In the genomic region with DNA sequence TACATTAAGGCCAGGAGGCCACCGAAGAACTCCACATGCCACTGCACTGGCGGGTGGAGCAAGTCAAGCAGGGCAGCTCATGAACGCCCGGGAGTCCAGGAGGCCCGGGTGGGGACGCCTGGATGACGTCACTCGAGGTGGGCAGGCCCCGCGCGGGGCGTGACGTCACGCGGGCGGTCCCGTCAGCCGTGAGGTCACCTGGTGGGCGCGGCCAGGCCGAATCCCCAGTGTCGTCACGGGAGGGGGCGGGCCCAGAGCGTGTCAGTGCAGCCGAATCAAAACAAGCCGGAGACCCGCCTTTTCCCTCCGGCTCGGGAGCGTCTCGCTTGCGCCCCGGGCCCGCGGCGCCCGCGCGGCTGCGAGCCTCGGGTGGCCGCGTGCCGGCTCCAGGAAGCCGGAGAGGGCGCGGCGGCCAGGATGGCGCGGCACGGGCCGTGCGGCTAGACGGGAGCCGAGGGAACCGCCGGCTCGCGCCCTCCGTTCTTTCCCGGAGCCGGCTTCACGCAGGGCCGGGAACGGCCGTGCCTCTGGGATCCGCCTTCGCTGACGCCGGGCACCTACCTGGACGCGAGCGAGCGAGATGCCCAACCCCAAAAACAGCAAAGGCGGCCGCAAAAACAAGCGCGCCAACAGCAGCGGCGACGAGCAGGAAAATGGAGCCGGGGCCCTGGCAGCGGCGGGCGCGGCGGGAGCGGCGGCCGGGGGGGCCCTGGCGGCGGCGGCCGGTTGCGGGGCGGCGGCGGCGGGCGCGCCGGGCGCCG, we compare ENCODE assay signal across 8 cellular contexts. TPM values are rescaled to one million over a fixed set of nuclear protein-coding genes. Genes with fewer than 3 reads are reported as not detected.
DNase-seq lines count a peak whose midpoint lies in the region; ATAC-seq and TF ChIP-seq lines count a peak whose summit lies in the region.

A gene with protein sequence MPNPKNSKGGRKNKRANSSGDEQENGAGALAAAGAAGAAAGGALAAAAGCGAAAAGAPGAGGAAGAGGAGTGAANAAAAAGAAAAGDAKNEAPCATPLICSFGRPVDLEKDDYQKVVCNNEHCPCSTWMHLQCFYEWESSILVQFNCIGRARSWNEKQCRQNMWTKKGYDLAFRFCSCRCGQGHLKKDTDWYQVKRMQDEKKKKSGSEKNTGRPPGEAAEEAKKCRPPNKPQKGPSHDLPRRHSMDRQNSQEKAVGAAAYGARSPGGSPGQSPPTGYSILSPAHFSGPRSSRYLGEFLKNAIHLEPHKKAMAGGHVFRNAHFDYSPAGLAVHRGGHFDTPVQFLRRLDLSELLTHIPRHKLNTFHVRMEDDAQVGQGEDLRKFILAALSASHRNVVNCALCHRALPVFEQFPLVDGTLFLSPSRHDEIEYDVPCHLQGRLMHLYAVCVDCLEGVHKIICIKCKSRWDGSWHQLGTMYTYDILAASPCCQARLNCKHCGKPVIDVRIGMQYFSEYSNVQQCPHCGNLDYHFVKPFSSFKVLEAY (plus strand): TSS at position 264 of the 761 bp plus-strand sequence. CDS start 317 bp downstream, at position 581.

- DNase-seq in AG04450 (ENCODE audit: low read depth, low spot score) (peak; percentile 84), NCI-H345 treated with DMSO at 0.1 percent for 48 hours (lab: John Stamatoyannopoulos, UW; ENCODE audit: unreplicated experiment) (peak; percentile 86), caudate nucleus (lab: John Stamatoyannopoulos, UW) (peak; percentile 25 to 99 (median 88)), immature natural killer cell (peak; percentile 99), smooth muscle cell of the brain vasculature (ENCODE audit: low read depth, low spot score) (peak; percentile 81)
- DNase-seq in activated CD4-positive, CD25-positive, alpha-beta regulatory T cell (lab: John Stamatoyannopoulos, UW): peak; percentile 98 to 99 (median 98)

- H3K27me3 ChIP-seq in AG04450 (ENCODE audit: control insufficient read depth, insufficient read depth, low read length): no peaks in the 10 kb centered on the region

- CTCF ChIA-PET in AG04450 (lab: Charles Lee): interaction anchor here (0.6 kb wide), 1 partner anchor 183 kb away, joined by 3 read pairs; no protein-coding TSS in a partner anchor

- H3K4me1 Mint-ChIP-seq in immature natural killer cell: peaks cover 47 to 55% of the 10 kb centered on the region in 2 donors

- peak; percentile 43 for TF ChIP-seq POLR2A in GM18951 (IDR thresholded peaks at IDR 0.05; ENCODE audit: extremely low read depth, insufficient read depth, insufficient read length)

- peak within 1 kb of the TSS; percentile 91 to 99 (median 98) for H3K27ac Mint-ChIP-seq in immature natural killer cell

- peaks cover 0 to 4% (median 0%) of the 10 kb centered on the region in 3 donors for H3K36me3 Mint-ChIP-seq in immature natural killer cell

- ATAC-seq in HG03196 (IDR thresholded peaks at IDR 0.05; ENCODE audit: unreplicated experiment): peak; percentile 86

- H3K9me3 Mint-ChIP-seq in immature natural killer cell: no peaks in the 10 kb centered on the region

- POLR2A ChIA-PET in AG04450 (lab: Yijun Ruan, JAX): interaction anchor here (0.6 to 0.9 kb wide), 3 partner anchors 30 to 1303 kb away, joined by 3 to 5 read pairs (median 3); no protein-coding TSS in a partner anchor

- H3K27ac ChIP-seq in AG04450 (ENCODE audit: low read depth, low read length) (no peak within 1 kb of the TSS), caudate nucleus (ENCODE audit: low read depth, low read length) (peak within 1 kb of the TSS; percentile 88)

- in situ Hi-C loops in GM18951 (cut with MboI; ENCODE audit: low sequenced_read_pairs, unreplicated experiment): no loop called here

- no peaks in the 10 kb centered on the region; the same call in 1 of the 2 replicates for H3K9me3 ChIP-seq in AG04450 (ENCODE audit: control insufficient read depth, insufficient read depth, low read length)

- TF ChIP-seq CTCF in AG04450 (IDR thresholded peaks at IDR 0.05; ENCODE audit: low read depth, low read length): no peak

- peaks cover 15 to 23% (median 19%) of the 10 kb centered on the region in 3 donors for H3K27me3 Mint-ChIP-seq in immature natural killer cell (ENCODE audit: low read depth in 3 of 3)

- H3K4me3 ChIP-seq in AG04450 (ENCODE audit: low read depth, low read length): peak within 1 kb of the TSS; percentile 81

- peak within 1 kb of the TSS; percentile 83 to 97 (median 90) for H3K4me3 Mint-ChIP-seq in immature natural killer cell

RNA-seq across cellular contexts. Expression of the gene that starts here (rescaled TPM):
- polyA plus RNA-seq in AG04450 (2011; rRNA removed) (8.4 and 10.6 TPM in 2 replicates), immature natural killer cell (1 to 10 TPM; 3.2 to 4.9 (median 3.8) TPM)
- polyA minus RNA-seq in AG04450 (2011; rRNA and poly(A)+ RNA removed): 14.1 and 17.1 TPM in 2 replicates
